In genomic region chr6:143197377-143197776, GRCh38 we compare ENCODE assay signal across 17 cellular contexts.
A peak's percentile ranks its signal among the peaks of the same experiment; 100 is the strongest.
DNase-seq lines count a peak whose midpoint lies in the region; ATAC-seq and TF ChIP-seq lines count a peak whose summit lies in the region.
"Had no signal": no experiment of that assay in that cellular context is flagged by ENCODE, and none has a peak within 500 bp of the region (broad histone marks: within the 10 kb centered on the region; RNA-seq: fewer than 3 reads in every experiment).

No MANE protein-coding gene starts in this region.

- H3K36me3 Mint-ChIP-seq in activated CD8-positive, alpha-beta T cell treated with anti-CD3 and anti-CD28 coated beads, Interleukin-2, amount 10 ng/mL, durations not matched to agents 7 days and 5 days (ENCODE audit: low read depth): no peaks in the 10 kb centered on the region

- peaks cover 3% of the 10 kb centered on the region for H3K9me3 Mint-ChIP-seq in activated CD8-positive, alpha-beta T cell treated with anti-CD3 and anti-CD28 coated beads, Interleukin-2, amount 10 ng/mL, durations not matched to agents 7 days and 5 days (ENCODE audit: insufficient read depth)
- H3K9me3 Mint-ChIP-seq: GM23338 had no signal

- H3K4me1 Mint-ChIP-seq in activated CD8-positive, alpha-beta T cell treated with anti-CD3 and anti-CD28 coated beads, Interleukin-2, amount 10 ng/mL, durations not matched to agents 7 days and 5 days (ENCODE audit: low read depth): no peaks in the 10 kb centered on the region
- H3K4me1 Mint-ChIP-seq: GM23338 had no signal

- CTCF ChIA-PET in activated CD8-positive, alpha-beta T cell treated with anti-CD3 and anti-CD28 coated beads, Interleukin-2, amount 10 ng/mL, durations not matched to agents 7 days and 5 days (lab: Charles Lee): no interaction called here

- H3K27me3 Mint-ChIP-seq in activated CD8-positive, alpha-beta T cell treated with anti-CD3 and anti-CD28 coated beads, Interleukin-2, amount 10 ng/mL, durations not matched to agents 7 days and 5 days (ENCODE audit: low read depth): no peaks in the 10 kb centered on the region

- no peak overlapping the region for H3K27ac Mint-ChIP-seq in activated CD8-positive, alpha-beta T cell treated with anti-CD3 and anti-CD28 coated beads, Interleukin-2, amount 10 ng/mL, durations not matched to agents 7 days and 5 days
- H3K27ac Mint-ChIP-seq: GM23338 had no signal

- no peak overlapping the region for H3K4me3 Mint-ChIP-seq in activated CD8-positive, alpha-beta T cell treated with anti-CD3 and anti-CD28 coated beads, Interleukin-2, amount 10 ng/mL, durations not matched to agents 7 days and 5 days
- H3K4me3 Mint-ChIP-seq: GM23338 had no signal

- no peak for TF ChIP-seq CTCF in retinal pigment epithelial cell (conservative IDR thresholded peaks at IDR 0.05; ENCODE audit: low read depth, low read length)

- ATAC-seq in activated CD8-positive, alpha-beta T cell treated with anti-CD3 and anti-CD28 coated beads, Interleukin-2, amount 10 ng/mL, durations not matched to agents 7 days and 5 days: no peak
- ATAC-seq: GM23338, HCT116 had no signal

- peak; percentile 35 for DNase-seq in EH (ENCODE audit: low read depth)
- peak; percentile 18 for DNase-seq in astrocyte of the hippocampus (ENCODE audit: low read depth, low spot score)
- DNase-seq in iris pigment epithelial cell (ENCODE audit: low read depth): peak; percentile 21
- peak; percentile 18 for DNase-seq in retinal pigment epithelial cell (ENCODE audit: low read depth)
- DNase-seq in HCEC 1CT: no peak
- no peak for DNase-seq in HPDE6-E6E7 (ENCODE audit: extremely low spot score)
- DNase-seq in activated CD8-positive, alpha-beta T cell treated with anti-CD3 and anti-CD28 coated beads, Interleukin-2, amount 10 ng/mL, durations not matched to agents 7 days and 5 days: no peak
- DNase-seq: AML-193, KBM-7, MV-4-11, NCI-H1417 treated with DMSO at 0.1 percent for 48 hours, NCI-H2227 treated with DMSO at 0.1 percent for 48 hours, NCI-H510A treated with DMSO at 0.1 percent for 48 hours, NCI-H774, SHP77 treated with DMSO at 0.1 percent for 48 hours had no signal

- POLR2A ChIA-PET in activated CD8-positive, alpha-beta T cell treated with anti-CD3 and anti-CD28 coated beads, Interleukin-2, amount 10 ng/mL, durations not matched to agents 7 days and 5 days (lab: Charles Lee): no interaction called here

- no peak overlapping the region for H3K4me3 ChIP-seq in retinal pigment epithelial cell (ENCODE audit: low read length)
- H3K4me3 ChIP-seq: GM23338 had no signal

Comparison
In these comparisons a context has a peak if more than half of its experiments do, and no peak if none do; other contexts are left out.
1. DNase-seq: peak in EH (single experiment), astrocyte of the hippocampus (single experiment), iris pigment epithelial cell (single experiment) and retinal pigment epithelial cell (single experiment); none in HCEC 1CT (single experiment), HPDE6-E6E7 (single experiment) and activated CD8-positive, alpha-beta T cell treated with anti-CD3 and anti-CD28 coated beads, Interleukin-2, amount 10 ng/mL, durations not matched to agents 7 days and 5 days (single experiment).